13 cellular contexts compared by ENCODE assay signal in the genomic region with DNA sequence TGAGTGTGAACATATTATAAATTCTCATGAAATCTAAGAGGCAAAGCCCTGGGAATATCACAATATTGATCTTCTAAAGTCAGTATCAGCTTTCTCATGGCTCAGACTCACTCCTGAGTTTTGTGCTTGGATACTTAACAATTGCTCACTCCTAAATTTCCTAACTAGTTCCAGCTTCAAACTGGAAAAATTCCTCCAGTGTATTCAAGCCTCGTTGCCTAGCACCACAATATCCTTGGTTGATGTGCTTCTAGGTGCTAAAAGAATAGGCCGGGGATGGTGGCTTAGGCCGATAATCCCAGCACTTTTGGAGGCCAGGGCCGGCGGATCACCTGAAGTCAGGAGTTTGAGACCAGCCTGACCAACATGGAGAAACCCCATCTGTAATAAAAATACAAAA.
"Had no signal": no experiment of that assay in that cellular context is flagged by ENCODE, and none has a peak within 500 bp of the region (broad histone marks: within the 10 kb centered on the region; RNA-seq: fewer than 3 reads in every experiment).

No MANE protein-coding gene starts in this region.

- H3K36me3 ChIP-seq: upper lobe of left lung had no signal

- H3K4me3 ChIP-seq: skin epidermis, upper lobe of left lung had no signal

- H3K27ac ChIP-seq: upper lobe of left lung had no signal

- H3K9me3 ChIP-seq: upper lobe of left lung had no signal

- H3K27me3 ChIP-seq: upper lobe of left lung had no signal

- ATAC-seq: left colon; naive thymus-derived CD8-positive, alpha-beta T cell; T-cell had no signal

- DNase-seq: activated CD4-positive, CD25-positive, alpha-beta regulatory T cell treated with anti-CD3 and anti-CD28 coated beads, Interleukin-2, amount 50 U/mL, for 72 hours; activated naive CD4-positive, alpha-beta T cell; aorta; effector memory CD4-positive, alpha-beta T cell; left colon; naive thymus-derived CD8-positive, alpha-beta T cell; stimulated activated CD4-positive, alpha-beta T cell treated with anti-CD3 and anti-CD28 coated beads, Interleukin-15, amount 100 ng/mL, for 24 hours; stimulated activated CD4-positive, alpha-beta T cell treated with anti-CD3 and anti-CD28 coated beads, Interleukin-4, amount 100 ng/mL, for 1 hour; stimulated activated naive CD4-positive, alpha-beta T cell treated with Interleukin-2 at 50 U/mL for 16 hours; T-cell; T-helper 9 cell; upper lobe of left lung had no signal
